ENCODE assay signal across 12 cellular contexts in the genomic region with DNA sequence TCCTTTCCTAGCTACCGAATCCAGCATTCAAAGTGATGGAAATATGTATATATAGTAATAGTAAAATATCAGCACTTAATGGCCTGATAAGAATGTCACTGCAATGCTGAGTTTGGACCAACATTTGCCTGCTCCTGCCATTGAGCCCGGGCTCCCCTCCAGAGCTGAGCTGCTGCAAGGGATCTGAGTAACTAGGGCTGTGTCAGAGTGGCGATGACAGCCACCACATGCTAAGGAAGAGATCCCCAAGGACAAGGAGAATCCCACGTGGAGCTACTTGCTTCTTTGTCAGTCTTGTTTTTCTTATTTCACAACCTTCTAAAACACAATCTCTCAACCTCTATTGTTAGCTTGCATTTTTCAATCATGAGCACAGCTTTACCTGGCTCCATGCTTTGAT. TPM values are rescaled to one million over a fixed set of nuclear protein-coding genes. Genes with fewer than 3 reads are reported as not detected.
"Had no signal": no experiment of that assay in that cellular context is flagged by ENCODE, and none has a peak within 500 bp of the region (broad histone marks: within the 10 kb centered on the region; RNA-seq: fewer than 3 reads in every experiment).

No MANE protein-coding gene starts in this region.

- H3K4me1 ChIP-seq: adrenal gland, psoas muscle, sigmoid colon, suprapubic skin had no signal

- H3K27ac ChIP-seq: adrenal gland, psoas muscle, sigmoid colon, suprapubic skin, WERI-Rb-1 had no signal

- ATAC-seq: T-cell had no signal

- H3K9me3 ChIP-seq: adrenal gland, psoas muscle, sigmoid colon, suprapubic skin had no signal

- H3K4me3 ChIP-seq: adrenal gland, psoas muscle, sigmoid colon, suprapubic skin had no signal

- H3K36me3 ChIP-seq: adrenal gland, sigmoid colon, suprapubic skin, WERI-Rb-1 had no signal

- H3K27me3 ChIP-seq: adrenal gland, sigmoid colon, suprapubic skin had no signal

- DNase-seq: activated CD4-positive, alpha-beta T cell treated with anti-CD3 and anti-CD28 coated beads, Interleukin-2, amount 10 ng/mL, durations not matched to agents 7 days and 5 days; activated naive CD4-positive, alpha-beta T cell treated with anti-CD3 and anti-CD28 coated beads, Interleukin-2, amount 50 U/mL, for 16 hours; activated T-cell treated with anti-CD3 and anti-CD28 coated beads, Interleukin-2, amount 50 U/mL, for 1 hour; mesendoderm; psoas muscle; sigmoid colon; stimulated activated naive CD4-positive, alpha-beta T cell treated with Interleukin-2 at 50 U/mL for 16 hours; T-cell; WERI-Rb-1 had no signal

RNA-seq across cellular contexts. Expression of a gene that starts 19.5 kb away (rescaled TPM):
- total RNA-seq: osteoblast had no signal
